12 cellular contexts compared by ENCODE assay signal in the genomic region with DNA sequence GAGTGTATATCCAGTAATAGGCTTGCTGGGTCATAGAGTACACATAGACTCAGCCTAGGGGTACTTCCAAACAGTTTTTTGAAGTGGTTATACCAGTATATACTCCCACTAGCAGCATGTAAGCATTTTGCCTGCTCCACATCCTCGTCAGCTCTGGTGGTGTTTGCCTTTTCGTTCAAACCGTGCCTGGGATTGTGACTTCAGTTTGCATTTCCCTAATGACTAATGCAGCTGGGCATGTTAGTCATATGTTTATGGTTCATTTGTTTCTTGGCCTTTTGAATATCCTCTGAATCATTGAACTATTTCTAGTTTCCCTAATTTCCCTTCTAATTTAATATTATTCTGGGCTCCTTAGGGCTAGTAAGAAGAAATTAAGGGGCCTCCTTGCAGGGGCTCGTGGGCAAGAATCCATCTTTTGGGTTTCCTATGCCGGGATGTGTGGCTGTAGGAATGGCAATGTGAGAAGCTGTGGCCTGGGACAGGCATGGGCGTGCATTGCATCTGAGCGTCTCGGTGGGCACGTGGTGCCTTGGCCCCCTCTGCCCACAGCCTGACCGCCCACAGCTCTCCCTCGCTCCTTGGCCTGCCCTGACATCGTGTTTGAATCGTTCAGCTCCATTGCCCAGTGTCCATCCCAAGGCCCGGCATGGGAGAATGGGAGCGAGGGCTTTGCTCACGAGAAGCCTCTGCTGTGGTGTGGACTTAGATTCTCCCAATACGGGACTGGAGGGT. TPM values are rescaled to one million over a fixed set of nuclear protein-coding genes. Genes with fewer than 3 reads are reported as not detected.
DNase-seq lines count a peak whose midpoint lies in the region; FAIRE-seq and TF ChIP-seq lines count a peak whose summit lies in the region.
"Had no signal": no experiment of that assay in that cellular context is flagged by ENCODE, and none has a peak within 500 bp of the region (broad histone marks: within the 10 kb centered on the region; RNA-seq: fewer than 3 reads in every experiment).

No MANE protein-coding gene starts in this region.

- no peak for FAIRE-seq in GM12891 (lab: Jason Lieb, UNC)

- no peak overlapping the region for H3K4me3 ChIP-seq in skeletal muscle cell (ENCODE audit: low read depth, low read length)

- H3K36me3 Mint-ChIP-seq in activated T-cell treated with anti-CD3 and anti-CD28 coated beads, Interleukin-2, amount 50 U/mL, for 24 hours (ENCODE audit: low read depth): peaks cover 64% of the 10 kb centered on the region

- no peaks in the 10 kb centered on the region for H3K9me3 Mint-ChIP-seq in activated T-cell treated with anti-CD3 and anti-CD28 coated beads, Interleukin-2, amount 50 U/mL, for 24 hours
- H3K9me3 Mint-ChIP-seq: endodermal cell had no signal

- no peaks in the 10 kb centered on the region for H3K27me3 Mint-ChIP-seq in activated T-cell treated with anti-CD3 and anti-CD28 coated beads, Interleukin-2, amount 50 U/mL, for 24 hours

- peaks cover 1% of the 10 kb centered on the region for H3K4me1 Mint-ChIP-seq in activated T-cell treated with anti-CD3 and anti-CD28 coated beads, Interleukin-2, amount 50 U/mL, for 24 hours (ENCODE audit: low read depth)
- H3K4me1 Mint-ChIP-seq: endodermal cell had no signal

- TF ChIP-seq POLR2A in GM12891 (IDR thresholded peaks at IDR 0.05; ENCODE audit: low read depth, low read length): no peak

- no peak overlapping the region for H3K4me3 Mint-ChIP-seq in activated T-cell treated with anti-CD3 and anti-CD28 coated beads, Interleukin-2, amount 50 U/mL, for 24 hours
- H3K4me3 Mint-ChIP-seq: endodermal cell had no signal

- DNase-seq in GM04503 (ENCODE audit: low read depth): peak; percentile 78
- peak; percentile 90 for DNase-seq in RKO (ENCODE audit: low spot score)
- peak; percentile 83 for DNase-seq in fibroblast of gingiva (ENCODE audit: low read depth)
- peak; percentile 82 for DNase-seq in skeletal muscle cell (ENCODE audit: low read depth)
- DNase-seq in activated T-cell treated with anti-CD3 and anti-CD28 coated beads, Interleukin-2, amount 50 U/mL, for 24 hours: no peak
- DNase-seq in GM12891 (ENCODE audit: insufficient read length, low spot score): no peak
- DNase-seq in activated naive CD4-positive, alpha-beta T cell (lab: John Stamatoyannopoulos, UW): no peak
- DNase-seq in NK-92 treated with Interleukin-12 subunit alpha and Interleukin-12 subunit beta, amount 100 ng/mL, for 24 hours (lab: John Stamatoyannopoulos, UW): no peak
- DNase-seq: activated T-cell treated with anti-CD3 and anti-CD28 coated beads for 4 hours; endodermal cell; NCI-H2029; stimulated activated CD4-positive, alpha-beta T cell treated with anti-CD3 and anti-CD28 coated beads, Interleukin-2, amount 100 ng/mL, for 24 hours had no signal

- H3K27ac Mint-ChIP-seq in activated T-cell treated with anti-CD3 and anti-CD28 coated beads, Interleukin-2, amount 50 U/mL, for 24 hours: no peak overlapping the region
- H3K27ac Mint-ChIP-seq: endodermal cell had no signal

TF ChIP-seq in GM12891, 5 proteins besides CTCF, POLR2A, EP300 and RAD21:
- no peak for TF ChIP-seq SPI1 (IDR thresholded peaks at IDR 0.05; ENCODE audit: low read depth, low read length)
- no peak for TF ChIP-seq TAF1 (IDR thresholded peaks at IDR 0.05; ENCODE audit: low read depth, low read length)
- no peak for TF ChIP-seq POU2F2 (IDR thresholded peaks at IDR 0.05; ENCODE audit: low read depth, low read length)
- no peak for TF ChIP-seq PAX5 (IDR thresholded peaks at IDR 0.05; ENCODE audit: insufficient read depth, low read length, severe bottlenecking)
- TF ChIP-seq POLR2AphosphoS5 (IDR thresholded peaks at IDR 0.05; ENCODE audit: low read depth, low read length): no peak

RNA-seq across cellular contexts. Expression of a gene that starts 26.4 kb away (rescaled TPM):
- polyA plus RNA-seq in GM12891 (2012; ENCODE audit: low read depth, missing spikeins): 48.9 TPM

Comparison
In these comparisons a context has a peak if more than half of its experiments do, and no peak if none do; other contexts are left out.
1. DNase-seq: peak in GM04503 (single experiment), RKO (single experiment), fibroblast of gingiva (single experiment) and skeletal muscle cell (single experiment); none in activated T-cell treated with anti-CD3 and anti-CD28 coated beads, Interleukin-2, amount 50 U/mL, for 24 hours (single experiment), GM12891 (single experiment), activated naive CD4-positive, alpha-beta T cell (0 of 4) and NK-92 treated with Interleukin-12 subunit alpha and Interleukin-12 subunit beta, amount 100 ng/mL, for 24 hours (single experiment).